Comparison of ENCODE assay signal across 8 cellular contexts in genomic region chr5:151448038-151448985, GRCh38. TPM values are rescaled to one million over a fixed set of nuclear protein-coding genes. Genes with fewer than 3 reads are reported as not detected.
A peak's percentile ranks its signal among the peaks of the same experiment; 100 is the strongest.
DNase-seq lines count a peak whose midpoint lies in the region; ATAC-seq and TF ChIP-seq lines count a peak whose summit lies in the region.

No MANE protein-coding gene starts in this region.

- DNase-seq in AML-193 (lab: John Stamatoyannopoulos, UW) (peak; percentile 15 to 25), KBM-7 (peak; percentile 32), tibial nerve (ENCODE audit: low spot score in 2 of 2) (no peak), cerebellar nuclear complex (lab: John Stamatoyannopoulos, UW) (no peak)
- DNase-seq in effector memory CD8-positive, alpha-beta T cell = peak in 1 of 3 experiments; percentile 11

- H3K27ac ChIP-seq in VCaP = peak overlapping the region; percentile 86
- H3K27ac ChIP-seq in tibial nerve = peak overlapping the region; percentile 61 to 78 (median 72)

- peak overlapping the region; percentile 93 to 94 for H3K27ac Mint-ChIP-seq in effector memory CD8-positive, alpha-beta T cell

- TF ChIP-seq CTCF in VCaP (conservative IDR thresholded peaks at IDR 0.05) = peak; percentile 19
- TF ChIP-seq CTCF in tibial nerve (IDR thresholded peaks at IDR 0.05) = no peak

- peak; percentile 14 for ATAC-seq in GM19043 (IDR thresholded peaks at IDR 0.05; ENCODE audit: low read depth, unreplicated experiment)
- ATAC-seq in effector memory CD8-positive, alpha-beta T cell (replicated peaks) = peak; percentile 14

- H3K9me3 ChIP-seq in mononuclear cell (ENCODE audit: low read depth, low read length) = no peaks in the 10 kb centered on the region
- no peaks in the 10 kb centered on the region for H3K9me3 ChIP-seq in tibial nerve

- no peak for TF ChIP-seq EP300 in tibial nerve (IDR thresholded peaks at IDR 0.05)

- H3K9me3 Mint-ChIP-seq in effector memory CD8-positive, alpha-beta T cell = no peaks in the 10 kb centered on the region

- H3K4me3 Mint-ChIP-seq in effector memory CD8-positive, alpha-beta T cell = peak overlapping the region; percentile 93 to 94

- H3K36me3 ChIP-seq in tibial nerve = no peaks in the 10 kb centered on the region

- H3K36me3 Mint-ChIP-seq in effector memory CD8-positive, alpha-beta T cell (ENCODE audit: insufficient read depth) = peaks cover 7% of the 10 kb centered on the region

- TF ChIP-seq POLR2A in tibial nerve (IDR thresholded peaks at IDR 0.05) = no peak

- in situ Hi-C loops in KBM-7 (cut with MboI; ENCODE audit: low pct_unique_long_range_greater_than_20kb, low sequenced_read_pairs) = no loop called here

- H3K4me3 ChIP-seq in mononuclear cell (ENCODE audit: low read length) = peak overlapping the region; percentile 84
- H3K4me3 ChIP-seq in tibial nerve = peak overlapping the region; percentile 73 to 93 (median 74)

- H3K4me1 ChIP-seq in mononuclear cell (ENCODE audit: insufficient read depth, low read length) = peaks cover 31% of the 10 kb centered on the region
- H3K4me1 ChIP-seq in tibial nerve = peaks cover 0 to 37% (median 13%) of the 10 kb centered on the region in 4 donors

- WGBS in tibial nerve, 2 donors = 9 to 12% methylated on average over 22 to 24 of the region's 24 CpGs

- H3K27me3 ChIP-seq in mononuclear cell (ENCODE audit: insufficient read depth, low read length) = peaks cover 13% of the 10 kb centered on the region
- no peaks in the 10 kb centered on the region for H3K27me3 ChIP-seq in tibial nerve

- H3K27me3 Mint-ChIP-seq in effector memory CD8-positive, alpha-beta T cell = peaks cover 25 to 26% of the 10 kb centered on the region in 2 donors

- peaks cover 20 to 21% of the 10 kb centered on the region in 2 donors for H3K4me1 Mint-ChIP-seq in effector memory CD8-positive, alpha-beta T cell (ENCODE audit: low read depth in 2 of 2)

RNA-seq across cellular contexts. Expression of gene SLC36A1, which starts 0.9 kb away (rescaled TPM):
- total RNA-seq in mononuclear cell = 4.0 TPM
- total RNA-seq in tibial nerve = 10 to 100 TPM; 16.8 to 24.9 (median 22.4) TPM

Comparison
In these comparisons a context has a peak if more than half of its experiments do, and no peak if none do; other contexts are left out.
1. DNase-seq: peak in AML-193 (2 of 2) and KBM-7 (single experiment); none in tibial nerve (0 of 2) and cerebellar nuclear complex (0 of 2).